Comparison of ENCODE assay signal across 25 cellular contexts in the genomic region with DNA sequence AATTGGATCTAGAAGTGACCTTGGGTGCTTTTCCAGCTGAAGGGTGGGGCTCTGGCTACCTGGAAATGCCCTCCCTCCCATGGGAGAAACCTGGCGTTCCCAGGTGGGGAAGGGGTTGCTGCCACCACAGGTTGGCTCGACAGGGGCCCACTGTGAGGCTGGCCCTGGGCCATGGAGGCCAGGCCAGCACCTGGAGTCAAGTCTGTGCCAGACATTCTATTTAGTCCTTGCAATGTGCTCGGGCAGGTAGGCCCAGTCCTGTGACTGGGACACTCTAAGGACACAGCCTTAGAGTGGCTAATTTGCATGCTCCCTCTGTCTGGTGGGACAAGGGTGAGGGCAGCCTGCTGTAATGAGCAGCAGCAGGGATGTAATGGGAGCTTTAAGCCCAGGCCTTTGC. TPM values are rescaled to one million over a fixed set of nuclear protein-coding genes. Genes with fewer than 3 reads are reported as not detected.
DNase-seq lines count a peak whose midpoint lies in the region; ATAC-seq, FAIRE-seq and TF ChIP-seq lines count a peak whose summit lies in the region.
"Had no signal": no experiment of that assay in that cellular context is flagged by ENCODE, and none has a peak within 500 bp of the region (broad histone marks: within the 10 kb centered on the region; RNA-seq: fewer than 3 reads in every experiment).

No MANE protein-coding gene starts in this region.

- 82% methylated on average over 3 of the region's 3 CpGs for WGBS in HUES64
- WGBS in endodermal cell (ENCODE audit: insufficient coverage in 1 of 2, insufficient read length in 1 of 2), 2 experiments: 82 to 86% methylated on average over 3 of the region's 3 CpGs
- 19 to 21% methylated on average over 3 of the region's 3 CpGs for WGBS in pancreas, 2 donors

- H3K9me3 Mint-ChIP-seq in endodermal cell: no peaks in the 10 kb centered on the region
- H3K9me3 Mint-ChIP-seq: CD14-positive monocyte; CD8-positive, alpha-beta T cell had no signal

- H3K4me1 ChIP-seq in HUES64 (ENCODE audit: insufficient read depth, low read length) (peaks cover 15% of the 10 kb centered on the region), endodermal cell (ENCODE audit: control insufficient read depth, insufficient read depth, low read length) (peaks cover 16% of the 10 kb centered on the region), pancreas (peaks cover 8 to 12% (median 10%) of the 10 kb centered on the region in 3 donors), kidney (ENCODE audit: control insufficient read depth in 1 of 2, insufficient read depth in 1 of 2, low read depth in 1 of 2, low read length in 2 of 2) (no peaks in the 10 kb centered on the region)
- H3K4me1 ChIP-seq: A549 had no signal

- H3K36me3 Mint-ChIP-seq in endodermal cell (ENCODE audit: low read depth): peaks cover 63% of the 10 kb centered on the region
- H3K36me3 Mint-ChIP-seq: CD14-positive monocyte; CD8-positive, alpha-beta T cell had no signal

- H3K9ac ChIP-seq in HUES64 (ENCODE audit: low read depth, low read length) (no peak overlapping the region), endodermal cell (ENCODE audit: extremely low read depth, low read length, poor library complexity, severe bottlenecking) (no peak overlapping the region), kidney (ENCODE audit: low read length in 2 of 2) (no peak overlapping the region)
- H3K9ac ChIP-seq: GM23248 had no signal

- peaks cover 44% of the 10 kb centered on the region for H3K4me1 Mint-ChIP-seq in endodermal cell

- DNase-seq in H7 (peak; percentile 39), endodermal cell (no peak), pancreas (peak; percentile 57 to 78 (median 64)), Ammon's horn (ENCODE audit: low spot score) (no peak), kidney (no peak), kidney glomerular epithelial cell (lab: John Stamatoyannopoulos, UW) (no peak)
- DNase-seq: CD8-positive, alpha-beta T cell; COR-L47; DMS153; DMS79 treated with DMSO at 0.1 percent for 48 hours; EL; GDM1; GM23248; IMR-90; KBM-7 had no signal

- FAIRE-seq in pancreas (lab: Jason Lieb, UNC) (no peak), kidney (lab: Jason Lieb, UNC) (no peak)
- FAIRE-seq: A549, D721Med, GM12892 had no signal

- ATAC-seq in pancreas (peak; percentile 60 to 87 (median 74)), GM19467 (IDR thresholded peaks at IDR 0.05; ENCODE audit: unreplicated experiment) (no peak)
- ATAC-seq: A549; CD8-positive, alpha-beta T cell; HCT116 had no signal

- intact Hi-C loops in pancreas (cut with DNase I): loop anchor here in 2 of 3 donors (10.0 kb wide), 2 partner anchors 115 to 125 kb away; no protein-coding TSS in a partner anchor
- intact Hi-C loops in kidney (cut with DNase I): loop anchor here (10.0 kb wide), 1 partner anchor 115 kb away; no protein-coding TSS in a partner anchor

- H3K36me3 ChIP-seq in H7 (replicated peaks; ENCODE audit: control insufficient read depth, insufficient read depth, low read length): peaks cover 30% of the 10 kb centered on the region
- H3K36me3 ChIP-seq in HUES64 (ENCODE audit: insufficient read depth, low read length): peaks cover 54% of the 10 kb centered on the region
- peaks cover 55% of the 10 kb centered on the region for H3K36me3 ChIP-seq in endodermal cell (ENCODE audit: control insufficient read depth, insufficient read depth, low read length)
- no peaks in the 10 kb centered on the region for H3K36me3 ChIP-seq in pancreas
- no peaks in the 10 kb centered on the region for H3K36me3 ChIP-seq in kidney (ENCODE audit: control insufficient read depth in 1 of 2, insufficient read depth in 2 of 2, low read length in 2 of 2)

- no peak overlapping the region for H3K4me3 Mint-ChIP-seq in endodermal cell
- H3K4me3 Mint-ChIP-seq: CD14-positive monocyte; CD8-positive, alpha-beta T cell had no signal

- TF ChIP-seq CTCF in endodermal cell (conservative IDR thresholded peaks at IDR 0.05) (no peak), pancreas (IDR thresholded peaks at IDR 0.05) (no peak), kidney (IDR thresholded peaks at IDR 0.05; ENCODE audit: borderline replicate concordance, extremely low read depth, insufficient read depth) (no peak)

- H3K9me3 ChIP-seq in HUES64 (ENCODE audit: insufficient read depth, low read depth, low read length) (no peaks in the 10 kb centered on the region), endodermal cell (ENCODE audit: control insufficient read depth, low read length) (no peaks in the 10 kb centered on the region), pancreas (no peaks in the 10 kb centered on the region), kidney (ENCODE audit: control insufficient read depth in 1 of 2, low read length in 2 of 2) (no peaks in the 10 kb centered on the region)
- H3K9me3 ChIP-seq: A549 had no signal

- no peak overlapping the region for H3K4me3 ChIP-seq in H7 (ENCODE audit: insufficient read depth, low read depth, low read length)
- H3K4me3 ChIP-seq in HUES64 (ENCODE audit: low read length): no peak overlapping the region
- H3K4me3 ChIP-seq in endodermal cell (ENCODE audit: low read length): no peak overlapping the region
- H3K4me3 ChIP-seq in pancreas: no peak overlapping the region
- H3K4me3 ChIP-seq in kidney (ENCODE audit: low read length in 2 of 2): no peak overlapping the region
- H3K4me3 ChIP-seq: A549, GM23248 had no signal

- peak overlapping the region; percentile 12; the same call in 1 of the 2 replicates for H3K27ac ChIP-seq in HUES64 (ENCODE audit: low read depth, low read length)
- no peak overlapping the region for H3K27ac ChIP-seq in endodermal cell (ENCODE audit: low read depth, low read length)
- peak overlapping the region in 1 of 4 donors; percentile 23 for H3K27ac ChIP-seq in pancreas
- H3K27ac ChIP-seq in kidney (ENCODE audit: low read depth in 2 of 2, low read length in 2 of 2): no peak overlapping the region
- H3K27ac ChIP-seq: A549, GM23248, HL-60 had no signal

- peak overlapping the region; percentile 35 for H3K27ac Mint-ChIP-seq in endodermal cell
- H3K27ac Mint-ChIP-seq: CD8-positive, alpha-beta T cell had no signal

- no peaks in the 10 kb centered on the region for H3K27me3 Mint-ChIP-seq in endodermal cell (ENCODE audit: insufficient read depth)

- H3K27me3 ChIP-seq in H7 (ENCODE audit: control insufficient read depth, insufficient read depth, low read length): no peaks in the 10 kb centered on the region
- no peaks in the 10 kb centered on the region for H3K27me3 ChIP-seq in HUES64 (ENCODE audit: insufficient read depth, low read length)
- no peaks in the 10 kb centered on the region for H3K27me3 ChIP-seq in endodermal cell (ENCODE audit: control insufficient read depth, insufficient read depth, low read length, poor library complexity, severe bottlenecking)
- no peaks in the 10 kb centered on the region for H3K27me3 ChIP-seq in pancreas

RNA-seq across cellular contexts. Expression of a gene that starts 11.9 kb away (rescaled TPM):
- 139 and 140 TPM in 2 replicates for total RNA-seq in H7 (2014; rRNA removed; shearing (Covaris generic))
- polyA plus RNA-seq in HUES64 (2013, experiment 1 of 2): 81.5 TPM
- polyA plus RNA-seq in HUES64 (2013, experiment 2 of 2): 73.0 TPM
- total RNA-seq in endodermal cell (100 to 1,000 TPM in 1 of 2 donors, 10 to 100 TPM in 1; 61.8 to 108 TPM), pancreas (under 1 TPM in 2 of 6 donors, not detected in 4; 0.12 to 0.16 TPM), kidney (not detected)
- polyA plus RNA-seq in endodermal cell (2013, experiment 1 of 2): 17.8 TPM
- 16.6 TPM for polyA plus RNA-seq in endodermal cell (2013, experiment 2 of 2)
- polyA plus RNA-seq in pancreas (under 1 TPM in 1 of 2 donors, not detected in 1; 0.05 TPM), kidney (ENCODE audit: insufficient read depth, low read depth, low replicate concordance) (not detected)
- total RNA-seq: CD8-positive, alpha-beta T cell; GM23248; IMR-90 had no signal
- polyA plus RNA-seq: A549, AG04450, BJ, CD14-positive monocyte, GM23248, IMR-90 had no signal

RNA-seq across cellular contexts. Expression of a gene that starts 57.4 kb away (rescaled TPM):
- total RNA-seq in H7 (2014; rRNA removed; shearing (Covaris generic)): 57.4 and 68.6 TPM in 2 replicates
- polyA plus RNA-seq in HUES64 (2013, experiment 1 of 2): 47.6 TPM
- 46.7 TPM for polyA plus RNA-seq in HUES64 (2013, experiment 2 of 2)
- total RNA-seq in endodermal cell: 100 to 1,000 TPM; 153 to 239 TPM
- 112 TPM for polyA plus RNA-seq in endodermal cell (2013, experiment 1 of 2)
- 100 TPM for polyA plus RNA-seq in endodermal cell (2013, experiment 2 of 2)
- 10 to 100 TPM; 15.5 to 36.9 (median 18.3) TPM for total RNA-seq in pancreas
- 10 to 100 TPM; 54.7 to 68.1 TPM for polyA plus RNA-seq in pancreas
- 61.3 TPM for total RNA-seq in kidney
- 66.1 TPM for polyA plus RNA-seq in kidney (ENCODE audit: insufficient read depth, low read depth, low replicate concordance)

Comparison
In these comparisons a context has a peak if more than half of its experiments do, and no peak if none do; other contexts are left out.
1. DNase-seq: peak in H7 (single experiment) and pancreas (6 of 6); none in endodermal cell (single experiment), Ammon's horn (single experiment), kidney (single experiment) and kidney glomerular epithelial cell (single experiment).
2. RNA of a gene that starts 11.9 kb away (total RNA-seq): 139 to 140 TPM in H7 and 61.8 to 108 TPM in endodermal cell; 0.12 to 0.16 TPM in pancreas and not detected in kidney (single experiment); every median in the first group is over 10 times any median in the second.